ENCODE assay signal across 24 cellular contexts in the genomic region with DNA sequence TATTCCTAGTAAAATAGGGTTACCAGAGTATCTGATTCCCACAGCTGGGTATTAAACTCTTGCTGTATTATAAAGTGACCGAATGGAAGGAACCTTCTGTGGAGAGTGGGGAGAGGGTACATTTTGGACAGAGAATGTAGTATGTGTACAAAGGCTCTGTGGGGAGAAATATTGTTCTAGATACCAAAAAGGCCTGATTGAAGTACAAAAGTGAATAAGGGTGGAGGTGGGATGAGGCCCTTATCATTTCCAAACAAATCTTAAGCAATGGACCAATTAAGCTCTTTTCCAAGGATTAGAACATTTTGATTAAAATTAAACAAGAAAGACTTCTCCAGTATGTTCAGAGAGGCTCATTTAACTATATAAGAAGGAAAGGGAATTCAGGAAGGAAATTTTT.
"Had no signal": no experiment of that assay in that cellular context is flagged by ENCODE, and none has a peak within 500 bp of the region (broad histone marks: within the 10 kb centered on the region; RNA-seq: fewer than 3 reads in every experiment).

No MANE protein-coding gene starts in this region.

- H3K27ac Mint-ChIP-seq: natural killer cell; stimulated activated effector memory CD8-positive, alpha-beta T cell treated with anti-CD3 and anti-CD28 coated beads, Interleukin-12 subunit alpha, Interleukin-12 subunit beta, amount 100 ng/mL, for 72 hours had no signal

- H3K4me1 Mint-ChIP-seq: immature natural killer cell; natural killer cell; stimulated activated effector memory CD8-positive, alpha-beta T cell treated with anti-CD3 and anti-CD28 coated beads, Interleukin-12 subunit alpha, Interleukin-12 subunit beta, amount 100 ng/mL, for 72 hours had no signal

- H3K9me3 ChIP-seq: esophagus squamous epithelium, lower lobe of right lung, prostate gland, right atrium auricular region, sigmoid colon, testis, tibial artery, upper lobe of left lung had no signal

- H3K27me3 ChIP-seq: esophagus squamous epithelium, right atrium auricular region, sigmoid colon, testis, tibial artery, upper lobe of left lung had no signal

- H3K27ac ChIP-seq: coronary artery, esophagus squamous epithelium, lower lobe of right lung, prostate gland, right atrium auricular region, sigmoid colon, testis, tibial artery, upper lobe of left lung had no signal

- H3K9me3 Mint-ChIP-seq: immature natural killer cell; natural killer cell; stimulated activated effector memory CD8-positive, alpha-beta T cell treated with anti-CD3 and anti-CD28 coated beads, Interleukin-12 subunit alpha, Interleukin-12 subunit beta, amount 100 ng/mL, for 72 hours had no signal

- H3K4me3 Mint-ChIP-seq: immature natural killer cell; natural killer cell; stimulated activated effector memory CD8-positive, alpha-beta T cell treated with anti-CD3 and anti-CD28 coated beads, Interleukin-12 subunit alpha, Interleukin-12 subunit beta, amount 100 ng/mL, for 72 hours had no signal

- H3K4me3 ChIP-seq: coronary artery, esophagus squamous epithelium, lower lobe of right lung, prostate gland, right atrium auricular region, sigmoid colon, testis, tibial artery, upper lobe of left lung had no signal

- DNase-seq: dermis blood vessel endothelial cell; effector memory CD4-positive, alpha-beta T cell; erythroblast; esophagus squamous epithelium; foreskin melanocyte; hypothalamus; immature natural killer cell; islet precursor cell; kidney glomerular epithelial cell; left ventricle myocardium superior; lower lobe of right lung; natural killer cell; sigmoid colon; stimulated activated CD4-positive, alpha-beta T cell treated with anti-CD3 and anti-CD28 coated beads, Interleukin-2, amount 100 ng/mL, for 24 hours; stimulated activated CD4-positive, alpha-beta T cell treated with anti-CD3 and anti-CD28 coated beads, Interleukin-4, amount 100 ng/mL, for 24 hours; stimulated activated naive CD8-positive, alpha-beta T cell treated with anti-CD3 and anti-CD28 coated beads, Interleukin-15, Interleukin-2, amounts not matched to agents 100 U/mL and 50 U/mL, for 24 hours; substantia nigra; testis; tibial artery had no signal

- H3K4me1 ChIP-seq: esophagus squamous epithelium, lower lobe of right lung, prostate gland, right atrium auricular region, testis, tibial artery, upper lobe of left lung had no signal
